In the genomic region with DNA sequence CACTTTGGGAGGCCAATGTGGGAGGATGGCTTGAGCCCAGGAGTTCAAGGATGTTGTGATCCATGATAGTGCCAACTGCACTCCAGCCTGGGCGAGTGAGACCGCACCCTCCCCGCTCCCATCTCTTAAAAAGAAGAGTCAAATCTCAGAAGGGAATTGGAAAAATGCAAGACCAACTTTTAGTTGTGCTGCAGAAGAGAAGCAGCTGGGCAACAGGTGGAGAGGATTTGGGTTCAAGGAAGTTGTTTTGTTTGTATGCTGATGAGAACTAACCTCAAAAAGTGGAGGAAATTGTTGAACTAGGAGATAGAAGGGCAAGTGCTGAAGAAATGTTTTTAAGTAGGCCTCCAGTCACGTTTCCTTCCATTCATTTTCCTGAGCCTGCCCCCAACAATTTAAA, we compare ENCODE assay signal across 33 cellular contexts.
"Had no signal": no experiment of that assay in that cellular context is flagged by ENCODE, and none has a peak within 500 bp of the region (broad histone marks: within the 10 kb centered on the region; RNA-seq: fewer than 3 reads in every experiment).

No MANE protein-coding gene starts in this region.

- H3K27me3 Mint-ChIP-seq: activated CD8-positive, alpha-beta memory T cell treated with anti-CD3 and anti-CD28 coated beads, Interleukin-2, amount 10 ng/mL, durations not matched to agents 7 days and 5 days; stimulated activated memory B cell treated with anti-CD40 and anti-IgM and Interleukin-4, amounts not matched to agents 10 μg/mL and 1 μg/mL and 100 μg/mL, for 72 hours; stimulated activated naive CD8-positive, alpha-beta T cell treated with anti-CD3 and anti-CD28 coated beads, Interleukin-15, amount 100 ng/mL, for 72 hours; type B pancreatic cell had no signal

- DNase-seq: activated CD4-positive, alpha-beta T cell treated with anti-CD3 and anti-CD28 coated beads for 1 hour; activated CD4-positive, alpha-beta T cell treated with anti-CD3 and anti-CD28 coated beads, Interleukin-2, amount 50 U/mL, for 1 hour; activated CD8-positive, alpha-beta memory T cell treated with anti-CD3 and anti-CD28 coated beads, Interleukin-2, amount 10 ng/mL, durations not matched to agents 7 days and 5 days; activated CD8-positive, alpha-beta T cell treated with anti-CD3 and anti-CD28 coated beads, Interleukin-2, amount 10 ng/mL, durations not matched to agents 7 days and 5 days; activated effector memory CD4-positive, alpha-beta T cell treated with Interleukin-2 at 50 U/mL for 16 hours; adrenal gland; aorta; body of pancreas; effector CD8-positive, alpha-beta T cell; gastrocnemius medialis; glutamatergic neuron; islet precursor cell; left ventricle myocardium inferior; mesendoderm; pancreas; retina; sigmoid colon; stimulated activated CD4-positive, alpha-beta T cell treated with anti-CD3 and anti-CD28 coated beads, Interleukin-1b, Interleukin-23, amount 100 ng/mL, for 48 hours; stimulated activated CD4-positive, alpha-beta T cell treated with anti-CD3 and anti-CD28 coated beads, Interleukin-4, amount 100 ng/mL, for 4 hours; stimulated activated CD8-positive, alpha-beta memory T cell treated with anti-CD3 and anti-CD28 coated beads, Interleukin-4, amount 100 ng/mL, for 48 hours; stimulated activated naive CD8-positive, alpha-beta T cell treated with anti-CD3 and anti-CD28 coated beads, Interleukin-15, amount 100 ng/mL, for 72 hours; substantia nigra; T1000; uterus had no signal

- H3K4me3 ChIP-seq: adrenal gland, body of pancreas, gastrocnemius medialis, left ventricle myocardium inferior, lung, pancreas, prostate gland, sigmoid colon, smooth muscle cell, uterus had no signal

- H3K36me3 ChIP-seq: prostate gland, uterus had no signal

- H3K27ac Mint-ChIP-seq: activated CD8-positive, alpha-beta memory T cell treated with anti-CD3 and anti-CD28 coated beads, Interleukin-2, amount 10 ng/mL, durations not matched to agents 7 days and 5 days; activated CD8-positive, alpha-beta T cell treated with anti-CD3 and anti-CD28 coated beads, Interleukin-2, amount 10 ng/mL, durations not matched to agents 7 days and 5 days; stimulated activated memory B cell treated with anti-CD40 and anti-IgM and Interleukin-4, amounts not matched to agents 10 μg/mL and 1 μg/mL and 100 μg/mL, for 72 hours; T-helper 1 cell treated with Interleukin-12 subunit alpha and Interleukin-12 subunit beta and Interleukin-4 antibody, amounts not matched to agents 30 μg/mL and 1 μg/mL, for 36 hours; type B pancreatic cell had no signal

- FAIRE-seq: colon, endometrium had no signal

- H3K9me3 Mint-ChIP-seq: activated naive CD4-positive, alpha-beta T cell treated with anti-CD3 and anti-CD28 coated beads, Interleukin-2, amount 50 U/mL, for 72 hours; stimulated activated memory B cell treated with anti-CD40 and anti-IgM and Interleukin-4, amounts not matched to agents 10 μg/mL and 1 μg/mL and 100 μg/mL, for 72 hours; stimulated activated naive CD8-positive, alpha-beta T cell treated with anti-CD3 and anti-CD28 coated beads, Interleukin-15, amount 100 ng/mL, for 72 hours; T-helper 1 cell treated with Interleukin-12 subunit alpha and Interleukin-12 subunit beta and Interleukin-4 antibody, amounts not matched to agents 30 μg/mL and 1 μg/mL, for 36 hours; type B pancreatic cell had no signal

- H3K4me3 Mint-ChIP-seq: activated CD8-positive, alpha-beta memory T cell treated with anti-CD3 and anti-CD28 coated beads, Interleukin-2, amount 10 ng/mL, durations not matched to agents 7 days and 5 days; activated CD8-positive, alpha-beta T cell treated with anti-CD3 and anti-CD28 coated beads, Interleukin-2, amount 10 ng/mL, durations not matched to agents 7 days and 5 days; stimulated activated memory B cell treated with anti-CD40 and anti-IgM and Interleukin-4, amounts not matched to agents 10 μg/mL and 1 μg/mL and 100 μg/mL, for 72 hours; stimulated activated naive CD8-positive, alpha-beta T cell treated with anti-CD3 and anti-CD28 coated beads, Interleukin-15, amount 100 ng/mL, for 72 hours; T-helper 1 cell treated with Interleukin-12 subunit alpha and Interleukin-12 subunit beta and Interleukin-4 antibody, amounts not matched to agents 30 μg/mL and 1 μg/mL, for 36 hours; type B pancreatic cell had no signal

- H3K27ac ChIP-seq: adrenal gland, body of pancreas, gastrocnemius medialis, left ventricle myocardium inferior, pancreas, prostate gland, sigmoid colon, uterus had no signal

- H3K9me3 ChIP-seq: adrenal gland, body of pancreas, gastrocnemius medialis, left ventricle myocardium inferior, pancreas, prostate gland, sigmoid colon, uterus had no signal

- H3K4me1 Mint-ChIP-seq: activated CD8-positive, alpha-beta memory T cell treated with anti-CD3 and anti-CD28 coated beads, Interleukin-2, amount 10 ng/mL, durations not matched to agents 7 days and 5 days; stimulated activated memory B cell treated with anti-CD40 and anti-IgM and Interleukin-4, amounts not matched to agents 10 μg/mL and 1 μg/mL and 100 μg/mL, for 72 hours; stimulated activated naive CD8-positive, alpha-beta T cell treated with anti-CD3 and anti-CD28 coated beads, Interleukin-15, amount 100 ng/mL, for 72 hours had no signal

- H3K4me1 ChIP-seq: adrenal gland, body of pancreas, left ventricle myocardium inferior, pancreas, prostate gland, sigmoid colon, uterus had no signal

- ATAC-seq: activated CD8-positive, alpha-beta memory T cell treated with anti-CD3 and anti-CD28 coated beads, Interleukin-2, amount 10 ng/mL, durations not matched to agents 7 days and 5 days; activated CD8-positive, alpha-beta T cell treated with anti-CD3 and anti-CD28 coated beads, Interleukin-2, amount 10 ng/mL, durations not matched to agents 7 days and 5 days; body of pancreas; gastrocnemius medialis; pancreas; stimulated activated memory B cell treated with anti-CD40 and anti-IgM and Interleukin-4, amounts not matched to agents 10 μg/mL and 1 μg/mL and 100 μg/mL, for 72 hours; stimulated activated naive CD8-positive, alpha-beta T cell treated with anti-CD3 and anti-CD28 coated beads, Interleukin-15, amount 100 ng/mL, for 72 hours had no signal
